Comparison of ENCODE assay signal across 9 cellular contexts in the genomic region with DNA sequence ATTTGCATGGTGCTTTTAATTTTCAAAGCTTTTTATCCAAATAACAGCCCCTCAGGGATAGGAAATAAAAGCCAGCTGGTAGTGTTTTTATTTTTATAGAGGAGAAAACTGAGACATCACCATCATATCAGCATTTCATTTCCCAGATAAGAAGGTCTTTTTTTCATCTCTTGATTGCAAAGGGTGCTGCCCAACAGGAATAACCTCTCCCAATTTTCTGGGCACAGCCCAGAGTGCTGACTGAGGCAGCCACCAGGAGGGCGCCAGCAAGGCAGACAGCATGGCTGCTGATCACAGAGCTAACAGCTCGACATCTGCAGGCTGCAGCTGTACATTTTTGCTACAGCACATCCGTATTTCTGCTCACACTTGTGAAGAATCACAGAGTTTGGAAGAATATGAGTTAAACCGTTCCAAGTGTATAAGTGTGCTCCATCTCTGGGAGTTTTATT.
DNase-seq lines count a peak whose midpoint lies in the region; ATAC-seq and TF ChIP-seq lines count a peak whose summit lies in the region.
"Had no signal": no experiment of that assay in that cellular context is flagged by ENCODE, and none has a peak within 500 bp of the region (broad histone marks: within the 10 kb centered on the region; RNA-seq: fewer than 3 reads in every experiment).

No MANE protein-coding gene starts in this region.

- no peak overlapping the region for H3K4me3 Mint-ChIP-seq in effector memory CD8-positive, alpha-beta T cell

- ATAC-seq in DND-41 (ENCODE audit: insufficient read depth, low read depth): peak; percentile 44; the same call in 1 of the 3 replicates
- no peak for ATAC-seq in effector memory CD8-positive, alpha-beta T cell (replicated peaks)

- no peaks in the 10 kb centered on the region for H3K27me3 Mint-ChIP-seq in effector memory CD8-positive, alpha-beta T cell

- H2AFZ ChIP-seq in DND-41 (ENCODE audit: low read depth, low read length): no peak overlapping the region

- intact Hi-C loops in ovary (cut with DNase I): no loop called here

- peaks cover 12% of the 10 kb centered on the region; the same call in 1 of the 2 replicates for H4K20me1 ChIP-seq in DND-41 (ENCODE audit: insufficient read depth, low read length)

- H3K9me3 Mint-ChIP-seq in effector memory CD8-positive, alpha-beta T cell: no peaks in the 10 kb centered on the region

- no peaks in the 10 kb centered on the region for H3K4me1 ChIP-seq in DND-41 (ENCODE audit: insufficient read depth, low read length)
- H3K4me1 ChIP-seq in ovary (ENCODE audit: insufficient read depth): peaks cover 7% of the 10 kb centered on the region

- no peaks in the 10 kb centered on the region for H3K27me3 ChIP-seq in DND-41 (ENCODE audit: insufficient read depth, low read length, poor library complexity)
- no peaks in the 10 kb centered on the region for H3K27me3 ChIP-seq in ovary

- H3K4me1 Mint-ChIP-seq in effector memory CD8-positive, alpha-beta T cell (ENCODE audit: low read depth in 2 of 2): peaks cover 8 to 24% of the 10 kb centered on the region in 2 donors

- H3K36me3 ChIP-seq in DND-41 (ENCODE audit: insufficient read depth, low read length) (no peaks in the 10 kb centered on the region), ovary (no peaks in the 10 kb centered on the region)

- WGBS in ovary, 3 donors: 28 to 37% (median 28%) methylated on average over 4 of the region's 4 CpGs

- H3K27ac ChIP-seq in DND-41 (ENCODE audit: low read length) (no peak overlapping the region), ovary (no peak overlapping the region)

- TF ChIP-seq CTCF in DND-41 (IDR thresholded peaks at IDR 0.05; ENCODE audit: borderline replicate concordance, extremely low read depth, low read length, poor library complexity, severe bottlenecking): peak; percentile 16
- TF ChIP-seq CTCF in ovary (IDR thresholded peaks at IDR 0.05): no peak

- H3K79me2 ChIP-seq in DND-41 (ENCODE audit: insufficient read depth, low read length): peaks cover 16% of the 10 kb centered on the region

- no peak for TF ChIP-seq POLR2A in ovary (IDR thresholded peaks at IDR 0.05)

- no peak for TF ChIP-seq EP300 in ovary (IDR thresholded peaks at IDR 0.05)

- H3K4me2 ChIP-seq in DND-41 (ENCODE audit: insufficient read depth, low read length): no peak overlapping the region

- H3K36me3 Mint-ChIP-seq in effector memory CD8-positive, alpha-beta T cell (ENCODE audit: insufficient read depth): no peaks in the 10 kb centered on the region

- H3K4me3 ChIP-seq in DND-41 (ENCODE audit: low read depth in 1 of 2, low read length in 2 of 2): no peak overlapping the region
- H3K4me3 ChIP-seq in ovary: no peak overlapping the region

- no peak overlapping the region for H3K27ac Mint-ChIP-seq in effector memory CD8-positive, alpha-beta T cell

- H3K9me3 ChIP-seq in DND-41 (ENCODE audit: insufficient read depth, low read length, severe bottlenecking) (no peaks in the 10 kb centered on the region), ovary (no peaks in the 10 kb centered on the region)

- no peak overlapping the region for H3K9ac ChIP-seq in DND-41 (ENCODE audit: low read depth, low read length)

- DNase-seq in DND-41 (no peak), NCI-H2171 (lab: John Stamatoyannopoulos, UW) (peak; percentile 72), anterior cingulate cortex (lab: John Stamatoyannopoulos, UW) (peak in 38 of 58 donors; percentile 3 to 56 (median 26)), midbrain (lab: John Stamatoyannopoulos, UW) (peak; percentile 48), activated T-cell treated with anti-CD3 and anti-CD28 coated beads for 4 hours (no peak), SHP77 treated with DMSO at 0.1 percent for 48 hours (lab: John Stamatoyannopoulos, UW) (no peak), ovary (no peak)
- DNase-seq in effector memory CD8-positive, alpha-beta T cell: no peak
- DNase-seq: islet precursor cell had no signal

Comparison
In these comparisons a context has a peak if more than half of its experiments do, and no peak if none do; other contexts are left out.
1. DNase-seq: peak in NCI-H2171 (single experiment), anterior cingulate cortex (38 of 58) and midbrain (single experiment); none in DND-41 (single experiment), activated T-cell treated with anti-CD3 and anti-CD28 coated beads for 4 hours (single experiment), effector memory CD8-positive, alpha-beta T cell (0 of 3), SHP77 treated with DMSO at 0.1 percent for 48 hours (single experiment) and ovary (0 of 5).